ENCODE assay signal across 1 cellular context in the genomic region with DNA sequence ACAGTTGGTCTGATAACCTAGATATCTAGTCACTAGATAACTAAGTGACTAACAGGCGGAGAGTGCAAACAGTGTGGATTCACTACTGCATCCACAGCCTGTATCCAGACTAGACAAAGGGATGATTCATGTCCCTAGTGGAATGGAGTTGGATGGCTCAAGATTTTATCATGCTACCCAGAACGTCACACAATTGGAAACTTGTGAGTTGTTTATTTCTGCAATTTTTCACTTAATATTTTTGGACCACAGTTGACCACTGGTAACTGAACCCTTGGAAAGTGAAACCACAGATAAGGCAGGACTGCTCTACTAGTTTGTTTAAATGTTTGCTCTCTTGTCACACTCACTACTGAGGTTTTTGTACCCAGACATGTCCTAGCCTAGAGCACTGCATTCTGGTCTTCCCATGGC.
A peak's percentile ranks its signal among the peaks of the same experiment; 100 is the strongest.
TF ChIP-seq lines count a peak whose summit lies in the region.

No MANE protein-coding gene starts in this region.

TF ChIP-seq in IMR-90, 13 proteins besides CTCF, POLR2A, EP300 and RAD21 (continued from another document):
- TF ChIP-seq USF2 (IDR thresholded peaks at IDR 0.05; ENCODE audit: low read depth, low read length) (no peak), NFE2L2 (IDR thresholded peaks at IDR 0.05; ENCODE audit: low read depth, low read length) (0 out of 2 replicates have a peak, but pooled peaks have one; percentile 11), RCOR1 (IDR thresholded peaks at IDR 0.05; ENCODE audit: insufficient replicate concordance, low read length) (peak; percentile 76), MXI1 (IDR thresholded peaks at IDR 0.05; ENCODE audit: borderline replicate concordance, low read depth, low read length) (no peak), MAZ (IDR thresholded peaks at IDR 0.05; ENCODE audit: borderline replicate concordance, low read depth, low read length) (no peak)
